9 cellular contexts compared by ENCODE assay signal in the genomic region with DNA sequence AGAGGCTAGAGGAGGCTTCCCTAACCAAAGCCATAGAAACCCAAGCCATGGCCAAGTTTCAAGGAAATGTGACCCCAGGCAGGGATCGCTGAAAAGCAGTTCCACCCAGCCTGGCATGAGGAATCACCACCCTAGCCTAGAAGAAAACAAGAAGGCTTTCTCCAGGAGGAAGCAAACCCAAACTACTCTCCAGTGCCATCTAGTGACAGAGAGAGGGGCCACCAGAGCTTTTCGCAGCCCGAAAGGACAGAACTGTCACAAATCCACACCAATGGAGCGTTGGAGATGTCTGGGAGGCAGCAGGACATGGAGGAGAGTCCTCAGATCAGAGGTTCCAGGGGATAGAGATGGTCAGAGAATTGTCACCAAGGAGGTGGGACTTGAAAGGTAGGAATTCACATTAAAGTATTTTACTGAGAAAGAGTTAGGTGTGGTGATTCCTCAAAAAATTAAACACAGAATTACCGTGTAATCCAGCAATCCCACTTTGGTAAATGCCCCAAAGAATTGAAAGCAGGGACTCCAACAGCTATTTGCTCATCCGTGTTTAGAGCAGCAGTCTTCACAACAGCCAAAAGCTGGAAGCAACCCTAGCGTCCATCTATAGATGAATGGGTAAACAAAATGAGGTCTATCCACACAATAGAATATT.
A peak's percentile ranks its signal among the peaks of the same experiment; 100 is the strongest.
DNase-seq lines count a peak whose midpoint lies in the region; ATAC-seq, FAIRE-seq and TF ChIP-seq lines count a peak whose summit lies in the region.
"Had no signal": no experiment of that assay in that cellular context is flagged by ENCODE, and none has a peak within 500 bp of the region (broad histone marks: within the 10 kb centered on the region; RNA-seq: fewer than 3 reads in every experiment).

No MANE protein-coding gene starts in this region.

- TF ChIP-seq CTCF in NB4 (IDR thresholded peaks at IDR 0.05; ENCODE audit: low read depth, low read length) (peak; percentile 95), brain microvascular endothelial cell (IDR thresholded peaks at IDR 0.05; ENCODE audit: low read depth, low read length, missing control alignments) (peak; percentile 98)

- H3K36me3 ChIP-seq in brain microvascular endothelial cell (replicated peaks) = no peaks in the 10 kb centered on the region
- H3K36me3 ChIP-seq: BLaER1 had no signal

- H3K27ac ChIP-seq in brain microvascular endothelial cell = no peak overlapping the region
- H3K27ac ChIP-seq: BLaER1 had no signal

- DNase-seq in DMS79 treated with DMSO at 0.1 percent for 48 hours (lab: John Stamatoyannopoulos, UW) (peak; percentile 65), DMS79 (lab: John Stamatoyannopoulos, UW) (no peak), NB4 (ENCODE audit: low read depth) (peak; percentile 66), brain microvascular endothelial cell (peak; percentile 59)
- DNase-seq in T-helper 2 cell treated with Interferon-gamma antibody and Interleukin-4, amounts not matched to agents 5 μg/mL and 100 μg/mL, for 36 hours (ENCODE audit: low spot score) = peak; percentile 29
- DNase-seq in stimulated activated CD4-positive, alpha-beta T cell treated with anti-CD3 and anti-CD28 coated beads, Interleukin-2, amount 100 ng/mL, for 24 hours = peak; percentile 58 to 63

- H3K4me3 ChIP-seq in NB4 (ENCODE audit: low read depth, low read length) = no peak overlapping the region
- no peak overlapping the region for H3K4me3 ChIP-seq in brain microvascular endothelial cell (ENCODE audit: low read depth, low read length)
- H3K4me3 ChIP-seq: BLaER1 had no signal

- H3K9me3 Mint-ChIP-seq in T-helper 2 cell treated with Interferon-gamma antibody and Interleukin-4, amounts not matched to agents 5 μg/mL and 100 μg/mL, for 36 hours = no peaks in the 10 kb centered on the region

- H3K36me3 Mint-ChIP-seq in T-helper 2 cell treated with Interferon-gamma antibody and Interleukin-4, amounts not matched to agents 5 μg/mL and 100 μg/mL, for 36 hours (ENCODE audit: low read depth) = no peaks in the 10 kb centered on the region

- no peaks in the 10 kb centered on the region for H3K4me1 Mint-ChIP-seq in T-helper 2 cell treated with Interferon-gamma antibody and Interleukin-4, amounts not matched to agents 5 μg/mL and 100 μg/mL, for 36 hours (ENCODE audit: low read depth)

- H3K27ac Mint-ChIP-seq in T-helper 2 cell treated with Interferon-gamma antibody and Interleukin-4, amounts not matched to agents 5 μg/mL and 100 μg/mL, for 36 hours = no peak overlapping the region

- no peaks in the 10 kb centered on the region for H3K27me3 ChIP-seq in brain microvascular endothelial cell (replicated peaks)
- H3K27me3 ChIP-seq: BLaER1 had no signal

- in situ Hi-C loops in brain microvascular endothelial cell (cut with HindIII; ENCODE audit: low pct_ligation_motif_present, low sequenced_read_pairs) = no loop called here

- H3K4me3 Mint-ChIP-seq in T-helper 2 cell treated with Interferon-gamma antibody and Interleukin-4, amounts not matched to agents 5 μg/mL and 100 μg/mL, for 36 hours = no peak overlapping the region

- FAIRE-seq in islet of Langerhans (lab: Jason Lieb, UNC) = peak; percentile 83

- no peak for ATAC-seq in HG02884 (IDR thresholded peaks at IDR 0.05; ENCODE audit: unreplicated experiment)

- peaks cover 2% of the 10 kb centered on the region for H3K27me3 Mint-ChIP-seq in T-helper 2 cell treated with Interferon-gamma antibody and Interleukin-4, amounts not matched to agents 5 μg/mL and 100 μg/mL, for 36 hours (ENCODE audit: low read depth)

- no peak for TF ChIP-seq POLR2A in NB4 (IDR thresholded peaks at IDR 0.05; ENCODE audit: extremely low read depth, insufficient read length)
